Comparison of ENCODE assay signal across 9 cellular contexts in the genomic region with DNA sequence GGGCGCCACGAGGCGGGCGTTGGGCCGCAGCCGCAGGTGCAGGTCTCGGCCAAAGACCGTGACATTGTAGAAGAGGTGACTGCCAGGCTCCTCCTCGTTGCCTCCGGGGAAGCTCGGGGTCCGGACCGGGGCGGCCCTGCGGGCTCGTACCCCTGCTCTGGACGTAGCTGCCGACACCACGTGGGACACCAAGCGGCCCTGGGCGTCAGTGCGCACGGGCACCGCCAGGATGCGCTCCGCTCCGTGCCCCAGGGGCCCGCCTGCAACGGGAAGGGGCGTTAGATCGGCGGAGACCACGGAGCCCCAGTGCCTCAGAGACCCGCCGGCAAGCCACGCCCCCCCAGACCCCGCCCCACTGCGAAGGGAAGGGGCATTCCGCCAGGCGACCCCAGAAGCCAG. TPM values are rescaled to one million over a fixed set of nuclear protein-coding genes. Genes with fewer than 3 reads are reported as not detected.
DNase-seq lines count a peak whose midpoint lies in the region; ATAC-seq and TF ChIP-seq lines count a peak whose summit lies in the region.
"Had no signal": no experiment of that assay in that cellular context is flagged by ENCODE, and none has a peak within 500 bp of the region (broad histone marks: within the 10 kb centered on the region; RNA-seq: fewer than 3 reads in every experiment).

No MANE protein-coding gene starts in this region.

- peak; percentile 32; the same call in 1 of the 2 replicates for TF ChIP-seq CTCF in BE2C (IDR thresholded peaks at IDR 0.05; ENCODE audit: low read depth, low read length)
- TF ChIP-seq CTCF in nephron progenitor cell (IDR thresholded peaks at IDR 0.05), result peak; percentile 50

- H3K36me3 ChIP-seq in BE2C, result no peaks in the 10 kb centered on the region

- H3K4me1 Mint-ChIP-seq in nephron progenitor cell, result peaks cover 30% of the 10 kb centered on the region

- no peak overlapping the region for H3K27ac Mint-ChIP-seq in nephron progenitor cell
- H3K27ac Mint-ChIP-seq: activated naive CD4-positive, alpha-beta T cell treated with anti-CD3 and anti-CD28 coated beads, Interleukin-2, amount 50 U/mL, for 24 hours had no signal

- in situ Hi-C loops in KBM-7 (cut with MboI; ENCODE audit: low pct_unique_long_range_greater_than_20kb, low sequenced_read_pairs), result no loop called here

- H3K27me3 Mint-ChIP-seq in nephron progenitor cell (ENCODE audit: low read depth, poor library complexity), result peaks cover 74% of the 10 kb centered on the region

- peak overlapping the region; percentile 82 for H3K4me3 Mint-ChIP-seq in nephron progenitor cell

- no peaks in the 10 kb centered on the region for H3K4me1 ChIP-seq in BE2C

- DNase-seq in BE2C, result peak; percentile 64
- peak; percentile 84 for DNase-seq in KBM-7
- DNase-seq in nephron progenitor cell, result peak; percentile 91
- DNase-seq in activated effector memory CD4-positive, alpha-beta T cell treated with Interleukin-2 at 50 U/mL for 16 hours, result no peak
- DNase-seq in activated effector memory CD4-positive, alpha-beta T cell treated with anti-CD3 and anti-CD28 coated beads, Interleukin-2, amount 50 U/mL, for 16 hours, result no peak

- peaks cover 7% of the 10 kb centered on the region for H3K36me3 Mint-ChIP-seq in nephron progenitor cell (ENCODE audit: low read depth)
- H3K36me3 Mint-ChIP-seq: activated naive CD4-positive, alpha-beta T cell treated with anti-CD3 and anti-CD28 coated beads, Interleukin-2, amount 50 U/mL, for 24 hours had no signal

- H3K4me3 ChIP-seq in BE2C (ENCODE audit: low read depth, low read length), result peak overlapping the region; percentile 44

- no peaks in the 10 kb centered on the region for H3K9me3 Mint-ChIP-seq in nephron progenitor cell
- H3K9me3 Mint-ChIP-seq: activated naive CD4-positive, alpha-beta T cell treated with anti-CD3 and anti-CD28 coated beads, Interleukin-2, amount 50 U/mL, for 24 hours had no signal

- peaks cover 58% of the 10 kb centered on the region for H3K27me3 ChIP-seq in BE2C

- no peaks in the 10 kb centered on the region for H3K9me3 ChIP-seq in BE2C

- peak; percentile 18 for ATAC-seq in esophagus mucosa
- ATAC-seq in HG02852 (IDR thresholded peaks at IDR 0.05; ENCODE audit: unreplicated experiment), result no peak
- no peak for ATAC-seq in HG03159 (IDR thresholded peaks at IDR 0.05; ENCODE audit: unreplicated experiment)

RNA-seq across cellular contexts. Expression of gene ADAMTS2, which starts 1.4 kb away (rescaled TPM):
- 0.49 TPM for polyA plus RNA-seq in BE2C (2012; ENCODE audit: insufficient read depth, insufficient read length, low read depth)
- 3.5 TPM for total RNA-seq in esophagus mucosa

Comparison
In these comparisons a context has a peak if more than half of its experiments do, and no peak if none do; other contexts are left out.
1. DNase-seq: peak in BE2C (single experiment), KBM-7 (single experiment) and nephron progenitor cell (single experiment); none in activated effector memory CD4-positive, alpha-beta T cell treated with Interleukin-2 at 50 U/mL for 16 hours (single experiment) and activated effector memory CD4-positive, alpha-beta T cell treated with anti-CD3 and anti-CD28 coated beads, Interleukin-2, amount 50 U/mL, for 16 hours (single experiment).